In the genomic region with DNA sequence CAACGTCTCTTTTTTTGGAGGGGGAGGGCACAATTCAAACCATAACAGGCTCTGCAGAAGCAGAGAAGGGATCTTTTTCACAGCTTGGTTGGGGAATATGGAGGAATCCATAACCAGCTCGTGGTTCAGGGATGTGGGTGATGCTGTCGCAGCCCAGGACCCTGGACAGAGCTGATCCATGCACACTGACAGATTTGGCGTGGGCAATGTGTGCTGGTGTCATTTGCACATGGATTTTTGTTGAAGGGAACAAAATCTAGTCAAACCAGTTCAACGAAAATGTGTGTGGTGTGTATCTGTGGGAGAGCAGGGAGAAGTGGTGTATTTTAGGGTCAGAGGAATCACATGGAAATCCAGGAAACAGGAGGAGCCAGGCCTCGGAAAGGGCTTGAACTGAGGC, we compare ENCODE assay signal across 12 cellular contexts. TPM values are rescaled to one million over a fixed set of nuclear protein-coding genes. Genes with fewer than 3 reads are reported as not detected.
DNase-seq lines count a peak whose midpoint lies in the region; ATAC-seq and TF ChIP-seq lines count a peak whose summit lies in the region.
"Had no signal": no experiment of that assay in that cellular context is flagged by ENCODE, and none has a peak within 500 bp of the region (broad histone marks: within the 10 kb centered on the region; RNA-seq: fewer than 3 reads in every experiment).

No MANE protein-coding gene starts in this region.

- peaks cover 4% of the 10 kb centered on the region; the same call in 1 of the 2 replicates for H3K9me3 ChIP-seq in IMR-90 (ENCODE audit: control insufficient read depth, insufficient read depth, low read length)
- H3K9me3 ChIP-seq: right lobe of liver had no signal

- no peaks in the 10 kb centered on the region for H3K79me1 ChIP-seq in IMR-90 (ENCODE audit: low read depth in 1 of 2, low read length in 2 of 2)

- H3K9ac ChIP-seq in IMR-90 (ENCODE audit: low read depth, low read length), result no peak overlapping the region

- H3K27ac ChIP-seq in IMR-90 (ENCODE audit: insufficient read depth, low read length) (no peak overlapping the region), dorsolateral prefrontal cortex (no peak overlapping the region)
- H3K27ac ChIP-seq: right lobe of liver had no signal

- BruUV-seq in IMR-90 (replicated peaks; lab: Mats Ljungman, UMichigan), result no TSS peak

- H3K27me3 ChIP-seq in IMR-90 (ENCODE audit: control insufficient read depth, insufficient read depth, low read length), result no peaks in the 10 kb centered on the region
- peaks cover 0 to 23% (median 16%) of the 10 kb centered on the region in 45 donors for H3K27me3 ChIP-seq in dorsolateral prefrontal cortex

- DNase-seq in CD14-positive monocyte (ENCODE audit: low spot score) (no peak), IMR-90 (peak; percentile 36), choroid plexus epithelial cell (ENCODE audit: low read depth) (peak; percentile 37), lung microvascular endothelial cell (ENCODE audit: low read depth in 2 of 2) (peak; percentile 38 to 45), dorsolateral prefrontal cortex (no peak), NCI-H1436 treated with DMSO at 0.1 percent for 48 hours (lab: John Stamatoyannopoulos, UW) (no peak)
- no peak for DNase-seq in activated CD4-positive, alpha-beta T cell treated with anti-CD3 and anti-CD28 coated beads, Interleukin-2, amount 50 U/mL, for 1 hour
- DNase-seq: activated gamma-delta T cell, NCI-H2107, right lobe of liver, T-cell had no signal

- H3K4me1 ChIP-seq in IMR-90 (ENCODE audit: control insufficient read depth, insufficient read depth, low read length), result no peaks in the 10 kb centered on the region
- H3K4me1 ChIP-seq: right lobe of liver had no signal

- no peak overlapping the region for H3K18ac ChIP-seq in IMR-90 (ENCODE audit: low read depth, low read length)

- dilution Hi-C loops in IMR-90 (cut with HindIII; ENCODE audit: low sequenced_read_pairs, unreplicated experiment), result no loop called here

- H2AK9ac ChIP-seq in IMR-90 (replicated peaks; ENCODE audit: low read depth, low read length, poor library complexity), result peak overlapping the region; percentile 3

- no peak overlapping the region for H3K4me3 Mint-ChIP-seq in CD14-positive monocyte

- no peak overlapping the region for H3K4ac ChIP-seq in IMR-90 (ENCODE audit: low read depth, low read length)

- no peak overlapping the region for H2AFZ ChIP-seq in IMR-90 (replicated peaks; ENCODE audit: low read length, poor library complexity)

- H3K27ac Mint-ChIP-seq in CD14-positive monocyte, result peak overlapping the region in 4 of 7 donors; percentile 19 to 80 (median 64)

- intact Hi-C loops in CD14-positive monocyte (cut with micrococcal nuclease) (loop anchor here in 1 of 2 donors (5.0 kb wide), 1 partner anchor 36 kb away; no protein-coding TSS in a partner anchor), IMR-90 (cut with micrococcal nuclease) (no loop called here), dorsolateral prefrontal cortex (cut with DNase I) (no loop called here)

- H3K9me1 ChIP-seq in IMR-90 (ENCODE audit: insufficient read depth, low read length), result peaks cover 3% of the 10 kb centered on the region; the same call in 1 of the 2 replicates

- no peak overlapping the region for H4K91ac ChIP-seq in IMR-90 (ENCODE audit: insufficient read depth, low read depth, low read length)

- 10% methylated on average over 4 of the region's 6 CpGs; no CpG with 5 or more reads in 1 of the 2 experiments for WGBS in IMR-90 (ENCODE audit: extremely low coverage in 2 of 2, insufficient read length in 1 of 2), 2 experiments

- in situ Hi-C loops in IMR-90 (cut with MboI; ENCODE audit: low sequenced_read_pairs), result no loop called here

- TF ChIP-seq CTCF in CD14-positive monocyte (IDR thresholded peaks at IDR 0.05) (no peak), IMR-90 (conservative IDR thresholded peaks at IDR 0.05; ENCODE audit: low read depth, low read length) (no peak), choroid plexus epithelial cell (conservative IDR thresholded peaks at IDR 0.05; ENCODE audit: low read depth, low read length) (no peak), dorsolateral prefrontal cortex (IDR thresholded peaks at IDR 0.05 in 54 of 56, conservative IDR thresholded peaks at IDR 0.05 in 2 of 56; ENCODE audit: low read depth in 1 of 56, partially characterized antibody in 56 of 56) (no peak)

- no peak overlapping the region for H2BK120ac ChIP-seq in IMR-90 (ENCODE audit: low read depth, low read length)

- no peak overlapping the region for H4K8ac ChIP-seq in IMR-90 (ENCODE audit: low read depth in 2 of 2, low read length in 2 of 2)

- peaks cover 83% of the 10 kb centered on the region for H3K4me1 Mint-ChIP-seq in CD14-positive monocyte

- no peak overlapping the region for H3K4me2 ChIP-seq in IMR-90 (ENCODE audit: low read depth, low read length)

- TF ChIP-seq RAD21 in IMR-90 (IDR thresholded peaks at IDR 0.05; ENCODE audit: low read length), result no peak

- peak; percentile 82 for ATAC-seq in IMR-90 (ENCODE audit: low read depth)
- ATAC-seq in HG03571 (IDR thresholded peaks at IDR 0.05; ENCODE audit: unreplicated experiment), result no peak
- ATAC-seq: T-cell had no signal

- no peak overlapping the region for H2AK5ac ChIP-seq in IMR-90 (ENCODE audit: low read depth, low read length)

- POLR2A ChIA-PET in IMR-90 (lab: Charles Lee; ENCODE audit: unreplicated experiment), result no interaction called here

- TF ChIP-seq POLR2A in IMR-90 (IDR thresholded peaks at IDR 0.05; ENCODE audit: low read depth, low read length), result no peak

- no peak overlapping the region for H2BK20ac ChIP-seq in IMR-90 (ENCODE audit: low read depth, low read length)

- no peaks in the 10 kb centered on the region for H3K27me3 Mint-ChIP-seq in CD14-positive monocyte (ENCODE audit: low read depth in 3 of 3)
- H3K27me3 Mint-ChIP-seq: T-cell had no signal

- H3K9me3 Mint-ChIP-seq in CD14-positive monocyte, result peaks cover 0 to 6% (median 6%) of the 10 kb centered on the region in 7 donors

- H3K4me3 ChIP-seq in IMR-90 (ENCODE audit: insufficient read depth, low read depth, low read length), result no peak overlapping the region
- H3K4me3 ChIP-seq in choroid plexus epithelial cell (ENCODE audit: low read depth, low read length), result no peak overlapping the region
- no peak overlapping the region for H3K4me3 ChIP-seq in dorsolateral prefrontal cortex
- H3K4me3 ChIP-seq: right lobe of liver had no signal

- no peak overlapping the region for H2BK15ac ChIP-seq in IMR-90 (ENCODE audit: low read depth, low read length)

- CTCF ChIA-PET in IMR-90 (lab: Yijun Ruan, JAX), result no interaction called here

- no peaks in the 10 kb centered on the region for H3K36me3 ChIP-seq in IMR-90 (ENCODE audit: control insufficient read depth, insufficient read depth, low read length)
- H3K36me3 ChIP-seq: right lobe of liver had no signal

- H4K5ac ChIP-seq in IMR-90 (ENCODE audit: low read depth, low read length), result no peak overlapping the region

- peaks cover 34% of the 10 kb centered on the region in 2 donors for H3K36me3 Mint-ChIP-seq in CD14-positive monocyte

- no peaks in the 10 kb centered on the region for H4K20me1 ChIP-seq in IMR-90 (ENCODE audit: insufficient read depth, low read length)

- no peak overlapping the region for H3K14ac ChIP-seq in IMR-90 (replicated peaks; ENCODE audit: low read depth, low read length)

- no peak overlapping the region for H3K56ac ChIP-seq in IMR-90 (ENCODE audit: extremely low read depth, insufficient read depth, low read length)

- H3K23ac ChIP-seq in IMR-90 (ENCODE audit: low read depth, low read length), result no peak overlapping the region

- H2BK5ac ChIP-seq in IMR-90 (ENCODE audit: low read depth, low read length, poor library complexity, severe bottlenecking), result no peak overlapping the region

TF ChIP-seq in IMR-90, 13 proteins besides CTCF, POLR2A, EP300 and RAD21:
- TF ChIP-seq RCOR1 (IDR thresholded peaks at IDR 0.05; ENCODE audit: insufficient replicate concordance, low read length) (no peak), MXI1 (IDR thresholded peaks at IDR 0.05; ENCODE audit: borderline replicate concordance, low read depth, low read length) (peak; percentile 99)
TF ChIP-seq in IMR-90: peak in this region for 1.

RNA-seq across cellular contexts. Expression of a gene that starts 4.2 kb away (rescaled TPM):
- polyA plus RNA-seq in CD14-positive monocyte (100 to 1,000 TPM in 1 of 2 donors, 10 to 100 TPM in 1; 57.5 to 115 TPM), IMR-90 (2012; rRNA removed) (0.47 and 0.72 TPM in 2 replicates)
- total RNA-seq in IMR-90 (2012; rRNA removed) (1.4 and 3.0 TPM in 2 replicates), lung microvascular endothelial cell (0.20 and 0.44 TPM in 2 replicates), dorsolateral prefrontal cortex (10 to 100 TPM in 83 of 120 experiments, 1 to 10 TPM in 37; 3.8 to 31.0 (median 12.7) TPM)
- 0.25 and 0.32 TPM in 2 replicates for polyA plus RNA-seq in IMR-90 (2012; cell fraction: cytosol; rRNA removed)
- polyA plus RNA-seq in IMR-90 (2012; cell fraction: nucleus; rRNA removed; ENCODE audit: low replicate concordance), result 0.51 and 0.87 TPM in 2 replicates

RNA-seq across cellular contexts. Expression of a gene that starts 57.7 kb away (rescaled TPM):
- polyA plus RNA-seq in CD14-positive monocyte (1 to 10 TPM; 1.4 to 1.6 TPM), IMR-90 (2012; rRNA removed) (23.9 and 29.4 TPM in 2 replicates)
- total RNA-seq in IMR-90 (2012; rRNA removed) (18.8 and 48.6 TPM in 2 replicates), lung microvascular endothelial cell (5.2 and 10.9 TPM in 2 replicates), dorsolateral prefrontal cortex (10 to 100 TPM in 106 of 120 experiments, 1 to 10 TPM in 14; 6.4 to 23.1 (median 14.0) TPM)
- polyA plus RNA-seq in IMR-90 (2012; cell fraction: cytosol; rRNA removed), result 1.5 and 4.1 TPM in 2 replicates
- 3.0 and 23.3 TPM in 2 replicates for polyA plus RNA-seq in IMR-90 (2012; cell fraction: nucleus; rRNA removed; ENCODE audit: low replicate concordance)

Comparison
In these comparisons a context has a peak if more than half of its experiments do, and no peak if none do; other contexts are left out.
1. DNase-seq: peak in IMR-90 (single experiment), choroid plexus epithelial cell (single experiment) and lung microvascular endothelial cell (2 of 2); none in CD14-positive monocyte (single experiment), dorsolateral prefrontal cortex (0 of 10), NCI-H1436 treated with DMSO at 0.1 percent for 48 hours (single experiment) and activated CD4-positive, alpha-beta T cell treated with anti-CD3 and anti-CD28 coated beads, Interleukin-2, amount 50 U/mL, for 1 hour (single experiment).